ENCODE assay signal across 12 cellular contexts in genomic region chr4:1348746-1349145, GRCh38. TPM values are rescaled to one million over a fixed set of nuclear protein-coding genes. Genes with fewer than 3 reads are reported as not detected.
DNase-seq lines count a peak whose midpoint lies in the region; ATAC-seq, FAIRE-seq and TF ChIP-seq lines count a peak whose summit lies in the region.
"Had no signal": no experiment of that assay in that cellular context is flagged by ENCODE, and none has a peak within 500 bp of the region (broad histone marks: within the 10 kb centered on the region; RNA-seq: fewer than 3 reads in every experiment).

No MANE protein-coding gene starts in this region.

- WGBS in stomach, 5 donors = 36 to 83% (median 76%) methylated on average over 25 of the region's 25 CpGs
- 90 to 95% methylated on average over 25 of the region's 25 CpGs for WGBS in thyroid gland, 2 donors

- H3K9me1 ChIP-seq in keratinocyte (ENCODE audit: control insufficient read depth, extremely low read depth, insufficient read depth, low read length) = no peaks in the 10 kb centered on the region

- no peak for DNase-seq in activated T-cell treated with anti-CD3 and anti-CD28 coated beads, Interleukin-2, amount 50 U/mL, for 72 hours
- no peak for DNase-seq in activated T-cell treated with anti-CD3 and anti-CD28 coated beads, Interleukin-2, amount 50 U/mL, for 48 hours
- DNase-seq in activated T-helper 1 cell treated with anti-CD3 and anti-CD28 coated beads, Interleukin-12 subunit alpha, Interleukin-12 subunit beta, Interleukin-2, Interleukin-4 antibody, amounts not matched to agents 30 ng/mL and 10 ng/mL and 1 ng/mL, durations not matched to agents 14 hours and 24 hours and 36 hours (ENCODE audit: low spot score) = no peak
- DNase-seq in keratinocyte (ENCODE audit: low read depth, low spot score) (no peak), stomach (no peak), thyroid gland (no peak), midbrain (lab: John Stamatoyannopoulos, UW) (no peak)
- DNase-seq in activated CD4-positive, CD25-positive, alpha-beta regulatory T cell treated with anti-CD3 and anti-CD28 coated beads, Interleukin-2, amount 50 U/mL, for 72 hours = no peak
- DNase-seq: NCI-H526 had no signal

- no peaks in the 10 kb centered on the region for H3K27me3 Mint-ChIP-seq in activated T-cell treated with anti-CD3 and anti-CD28 coated beads, Interleukin-2, amount 50 U/mL, for 72 hours (ENCODE audit: low read depth)
- peaks cover 2% of the 10 kb centered on the region for H3K27me3 Mint-ChIP-seq in activated T-helper 1 cell treated with anti-CD3 and anti-CD28 coated beads, Interleukin-12 subunit alpha, Interleukin-12 subunit beta, Interleukin-2, Interleukin-4 antibody, amounts not matched to agents 30 ng/mL and 10 ng/mL and 1 ng/mL, durations not matched to agents 14 hours and 24 hours and 36 hours (ENCODE audit: insufficient read depth)

- dilution Hi-C loops in keratinocyte (cut with MboI; ENCODE audit: extremely low pct_ligation_motif_present, low sequenced_read_pairs) = no loop called here

- TF ChIP-seq POLR2A in stomach (IDR thresholded peaks at IDR 0.05) (no peak), thyroid gland (IDR thresholded peaks at IDR 0.05) (no peak)

- H2AFZ ChIP-seq in keratinocyte (ENCODE audit: control insufficient read depth, low read length) = no peak overlapping the region

- H3K9ac ChIP-seq in keratinocyte (ENCODE audit: control insufficient read depth, extremely low read depth, insufficient read depth, low read length) = no peak overlapping the region

- H4K20me1 ChIP-seq in keratinocyte (ENCODE audit: control insufficient read depth, extremely low read depth, insufficient read depth, low read length) = no peaks in the 10 kb centered on the region

- intact Hi-C loops in activated T-helper 1 cell treated with anti-CD3 and anti-CD28 coated beads, Interleukin-12 subunit alpha, Interleukin-12 subunit beta, Interleukin-2, Interleukin-4 antibody, amounts not matched to agents 30 ng/mL and 10 ng/mL and 1 ng/mL, durations not matched to agents 14 hours and 24 hours and 36 hours (cut with micrococcal nuclease) = loop anchor here (5.0 to 10.0 kb wide), 7 partner anchors 41 to 1226 kb away; partner anchors contain the start of genes CFAP99, DGKQ, FAM193A and LETM1
- intact Hi-C loops in stomach (cut with DNase I; ENCODE audit: low total_unique reads) (loop anchor here (5.0 kb wide), 1 partner anchor 56 kb away; no protein-coding TSS in a partner anchor), thyroid gland (cut with DNase I) (loop anchor here (10.0 kb wide), 2 partner anchors 64 to 334 kb away; partner anchors contain the start of genes FGFRL1 and MAEA)

- ATAC-seq in activated T-cell treated with anti-CD3 and anti-CD28 coated beads, Interleukin-2, amount 50 U/mL, for 72 hours (replicated peaks in 1 of 2) = no peak

- TF ChIP-seq EP300 in stomach (IDR thresholded peaks at IDR 0.05) = no peak

- H3K4me1 ChIP-seq in keratinocyte (ENCODE audit: control insufficient read depth, extremely low read depth, insufficient read depth, low read length) = peaks cover 12% of the 10 kb centered on the region
- H3K4me1 ChIP-seq in stomach = peaks cover 19 to 62% (median 56%) of the 10 kb centered on the region in 4 donors
- peaks cover 8 to 16% of the 10 kb centered on the region in 2 donors for H3K4me1 ChIP-seq in thyroid gland

- H3K36me3 Mint-ChIP-seq in activated T-cell treated with anti-CD3 and anti-CD28 coated beads, Interleukin-2, amount 50 U/mL, for 72 hours (ENCODE audit: insufficient read depth in 2 of 2) = peaks cover 0 to 6% of the 10 kb centered on the region in 2 donors
- H3K36me3 Mint-ChIP-seq in activated T-helper 1 cell treated with anti-CD3 and anti-CD28 coated beads, Interleukin-12 subunit alpha, Interleukin-12 subunit beta, Interleukin-2, Interleukin-4 antibody, amounts not matched to agents 30 ng/mL and 10 ng/mL and 1 ng/mL, durations not matched to agents 14 hours and 24 hours and 36 hours (ENCODE audit: low read depth) = peaks cover 10% of the 10 kb centered on the region

- H3K27ac Mint-ChIP-seq in activated T-cell treated with anti-CD3 and anti-CD28 coated beads, Interleukin-2, amount 50 U/mL, for 72 hours = peak overlapping the region; percentile 44
- H3K27ac Mint-ChIP-seq in activated T-helper 1 cell treated with anti-CD3 and anti-CD28 coated beads, Interleukin-12 subunit alpha, Interleukin-12 subunit beta, Interleukin-2, Interleukin-4 antibody, amounts not matched to agents 30 ng/mL and 10 ng/mL and 1 ng/mL, durations not matched to agents 14 hours and 24 hours and 36 hours = peak overlapping the region; percentile 49

- no peaks in the 10 kb centered on the region for H3K9me3 ChIP-seq in keratinocyte (ENCODE audit: control insufficient read depth, low read depth, low read length)
- H3K9me3 ChIP-seq in stomach = no peaks in the 10 kb centered on the region
- no peaks in the 10 kb centered on the region for H3K9me3 ChIP-seq in thyroid gland

- peaks cover 52% of the 10 kb centered on the region for H3K4me1 Mint-ChIP-seq in activated T-cell treated with anti-CD3 and anti-CD28 coated beads, Interleukin-2, amount 50 U/mL, for 72 hours (ENCODE audit: low read depth)
- peaks cover 35% of the 10 kb centered on the region for H3K4me1 Mint-ChIP-seq in activated T-helper 1 cell treated with anti-CD3 and anti-CD28 coated beads, Interleukin-12 subunit alpha, Interleukin-12 subunit beta, Interleukin-2, Interleukin-4 antibody, amounts not matched to agents 30 ng/mL and 10 ng/mL and 1 ng/mL, durations not matched to agents 14 hours and 24 hours and 36 hours (ENCODE audit: low read depth)

- TF ChIP-seq CTCF in keratinocyte (optimal IDR thresholded peaks at IDR 0.05 in 1 of 3, IDR thresholded peaks at IDR 0.05 in 1 of 3, conservative IDR thresholded peaks at IDR 0.05 in 1 of 3; ENCODE audit: extremely low read depth in 1 of 3, insufficient read depth in 2 of 3, low read length in 3 of 3) (no peak), stomach (IDR thresholded peaks at IDR 0.05) (no peak), thyroid gland (IDR thresholded peaks at IDR 0.05) (no peak)

- H3K4me3 Mint-ChIP-seq in activated T-cell treated with anti-CD3 and anti-CD28 coated beads, Interleukin-2, amount 50 U/mL, for 72 hours = peak overlapping the region; percentile 27 to 88
- H3K4me3 Mint-ChIP-seq in activated T-helper 1 cell treated with anti-CD3 and anti-CD28 coated beads, Interleukin-12 subunit alpha, Interleukin-12 subunit beta, Interleukin-2, Interleukin-4 antibody, amounts not matched to agents 30 ng/mL and 10 ng/mL and 1 ng/mL, durations not matched to agents 14 hours and 24 hours and 36 hours = peak overlapping the region; percentile 91

- H3K36me3 ChIP-seq in keratinocyte (ENCODE audit: control insufficient read depth in 2 of 2, extremely low read depth in 1 of 2, insufficient read depth in 2 of 2, low read length in 2 of 2) (peaks cover 17 to 25% of the 10 kb centered on the region in 2 experiments), stomach (peaks cover 17 to 31% (median 27%) of the 10 kb centered on the region in 4 donors), thyroid gland (peaks cover 0 to 8% of the 10 kb centered on the region in 2 donors)

- H3K27me3 ChIP-seq in keratinocyte (ENCODE audit: control insufficient read depth, extremely low read depth, insufficient read depth, low read length) (no peaks in the 10 kb centered on the region), stomach (no peaks in the 10 kb centered on the region), thyroid gland (no peaks in the 10 kb centered on the region)

- peak overlapping the region in 1 of 3 experiments; percentile 82 for H3K4me3 ChIP-seq in keratinocyte (ENCODE audit: control insufficient read depth in 2 of 3, extremely low read depth in 1 of 3, insufficient read depth in 2 of 3, low read depth in 1 of 3, low read length in 3 of 3)
- H3K4me3 ChIP-seq in stomach = peak overlapping the region in 2 of 4 donors; percentile 3 to 92
- H3K4me3 ChIP-seq in thyroid gland (replicated peaks in 1 of 3) = no peak overlapping the region

- H3K9me3 Mint-ChIP-seq in activated T-cell treated with anti-CD3 and anti-CD28 coated beads, Interleukin-2, amount 50 U/mL, for 72 hours = no peaks in the 10 kb centered on the region
- H3K9me3 Mint-ChIP-seq in activated T-helper 1 cell treated with anti-CD3 and anti-CD28 coated beads, Interleukin-12 subunit alpha, Interleukin-12 subunit beta, Interleukin-2, Interleukin-4 antibody, amounts not matched to agents 30 ng/mL and 10 ng/mL and 1 ng/mL, durations not matched to agents 14 hours and 24 hours and 36 hours = no peaks in the 10 kb centered on the region

- H3K27ac ChIP-seq in keratinocyte (ENCODE audit: control insufficient read depth, insufficient read depth, low read length) (no peak overlapping the region), stomach (peak overlapping the region; percentile 74 to 100 (median 100)), thyroid gland (no peak overlapping the region)

- H3K79me2 ChIP-seq in keratinocyte (ENCODE audit: control insufficient read depth, insufficient read depth, low read length) = peaks cover 26% of the 10 kb centered on the region

- FAIRE-seq in keratinocyte (lab: Jason Lieb, UNC) = no peak
- FAIRE-seq: islet of Langerhans had no signal

- peak overlapping the region; percentile 95 for H3K4me2 ChIP-seq in keratinocyte (ENCODE audit: control insufficient read depth, extremely low read depth, insufficient read depth, low read depth, low read length)

RNA-seq across cellular contexts. Expression of gene UVSSA, which starts 1.7 kb away (rescaled TPM):
- 10 to 100 TPM; 23.0 to 25.8 TPM for total RNA-seq in activated T-cell treated with anti-CD3 and anti-CD28 coated beads, Interleukin-2, amount 50 U/mL, for 72 hours
- 25.8 and 27.5 TPM in 2 replicates for total RNA-seq in activated T-helper 1 cell treated with anti-CD3 and anti-CD28 coated beads, Interleukin-12 subunit alpha, Interleukin-12 subunit beta, Interleukin-2, Interleukin-4 antibody, amounts not matched to agents 30 ng/mL and 10 ng/mL and 1 ng/mL, durations not matched to agents 14 hours and 24 hours and 36 hours
- 4.3 to 6.2 TPM (median 4.7 TPM) in 3 replicates for polyA plus RNA-seq in keratinocyte
- 2.1 TPM for polyA plus RNA-seq in keratinocyte (2011; ENCODE audit: low read depth)
- polyA plus RNA-seq in keratinocyte (2011; cell fraction: cytosol; rRNA removed) = 2.9 and 4.5 TPM in 2 replicates
- 22.8 and 31.7 TPM in 2 replicates for polyA plus RNA-seq in keratinocyte (2011; cell fraction: nucleus; rRNA removed)
- polyA plus RNA-seq in keratinocyte (2012; ENCODE audit: low replicate concordance) = 5.5 and 6.2 TPM in 2 replicates
- 8.6 to 12.1 TPM (median 10.3 TPM) in 3 replicates for polyA minus RNA-seq in keratinocyte
- polyA minus RNA-seq in keratinocyte (2011; cell fraction: cytosol; rRNA and poly(A)+ RNA removed) = 6.7 TPM
- polyA minus RNA-seq in keratinocyte (2011; cell fraction: nucleus; rRNA and poly(A)+ RNA removed) = 15.9 and 20.5 TPM in 2 replicates
- 100 to 1,000 TPM in 1 of 5 donors, 10 to 100 TPM in 4; 15.1 to 103 (median 53.9) TPM for total RNA-seq in stomach
- 1 to 10 TPM; 4.1 to 7.0 (median 5.2) TPM for polyA plus RNA-seq in stomach
- 10 to 100 TPM; 16.7 to 38.7 (median 27.7) TPM for total RNA-seq in thyroid gland

RNA-seq across cellular contexts. Expression of gene NKX1-1, which starts 57.5 kb away (rescaled TPM):
- total RNA-seq in activated T-cell treated with anti-CD3 and anti-CD28 coated beads, Interleukin-2, amount 50 U/mL, for 72 hours = not detected
- total RNA-seq in activated T-helper 1 cell treated with anti-CD3 and anti-CD28 coated beads, Interleukin-12 subunit alpha, Interleukin-12 subunit beta, Interleukin-2, Interleukin-4 antibody, amounts not matched to agents 30 ng/mL and 10 ng/mL and 1 ng/mL, durations not matched to agents 14 hours and 24 hours and 36 hours = not detected in 2 replicates
- polyA plus RNA-seq in keratinocyte (not detected in 3 replicates), stomach (not detected)
- polyA plus RNA-seq in keratinocyte (2011; ENCODE audit: low read depth) = not detected
- polyA plus RNA-seq in keratinocyte (2011; cell fraction: cytosol; rRNA removed) = not detected in 2 replicates
- not detected in 2 replicates for polyA plus RNA-seq in keratinocyte (2011; cell fraction: nucleus; rRNA removed)
- polyA plus RNA-seq in keratinocyte (2012; ENCODE audit: low replicate concordance) = not detected in 2 replicates
- not detected in 3 replicates for polyA minus RNA-seq in keratinocyte
- not detected for polyA minus RNA-seq in keratinocyte (2011; cell fraction: cytosol; rRNA and poly(A)+ RNA removed)
- polyA minus RNA-seq in keratinocyte (2011; cell fraction: nucleus; rRNA and poly(A)+ RNA removed) = not detected in 2 replicates
- total RNA-seq in stomach (not detected), thyroid gland (not detected)
- total RNA-seq: epithelial cell of proximal tubule, M059J had no signal

RNA-seq across cellular contexts. Expression of gene MAEA, which starts 59.1 kb away (rescaled TPM):
- 10 to 100 TPM; 38.4 to 48.4 TPM for total RNA-seq in activated T-cell treated with anti-CD3 and anti-CD28 coated beads, Interleukin-2, amount 50 U/mL, for 72 hours
- 67.1 and 68.1 TPM in 2 replicates for total RNA-seq in activated T-helper 1 cell treated with anti-CD3 and anti-CD28 coated beads, Interleukin-12 subunit alpha, Interleukin-12 subunit beta, Interleukin-2, Interleukin-4 antibody, amounts not matched to agents 30 ng/mL and 10 ng/mL and 1 ng/mL, durations not matched to agents 14 hours and 24 hours and 36 hours
- 89.7 to 106 TPM (median 106 TPM) in 3 replicates for polyA plus RNA-seq in keratinocyte
- polyA plus RNA-seq in keratinocyte (2011; ENCODE audit: low read depth) = 73.2 TPM
- 61.8 and 93.8 TPM in 2 replicates for polyA plus RNA-seq in keratinocyte (2011; cell fraction: cytosol; rRNA removed)
- polyA plus RNA-seq in keratinocyte (2011; cell fraction: nucleus; rRNA removed) = 139 and 153 TPM in 2 replicates
- polyA plus RNA-seq in keratinocyte (2012; ENCODE audit: low replicate concordance) = 47.3 and 90.6 TPM in 2 replicates
- polyA minus RNA-seq in keratinocyte = 54.2 to 174 TPM (median 60.2 TPM) in 3 replicates
- polyA minus RNA-seq in keratinocyte (2011; cell fraction: cytosol; rRNA and poly(A)+ RNA removed) = 148 TPM
- polyA minus RNA-seq in keratinocyte (2011; cell fraction: nucleus; rRNA and poly(A)+ RNA removed) = 90.4 and 91.3 TPM in 2 replicates
- total RNA-seq in stomach = 100 to 1,000 TPM in 3 of 5 donors, 10 to 100 TPM in 2; 34.0 to 295 (median 103) TPM
- polyA plus RNA-seq in stomach = 10 to 100 TPM; 42.3 to 48.4 (median 42.8) TPM
- 10 to 100 TPM; 85.3 to 99.5 (median 87.3) TPM for total RNA-seq in thyroid gland

Comparison
In these comparisons a context has a peak if more than half of its experiments do, and no peak if none do; other contexts are left out.
1. H3K27ac ChIP-seq: peak in stomach (5 of 5); none in keratinocyte (single experiment) and thyroid gland (0 of 3).